In the genomic region with DNA sequence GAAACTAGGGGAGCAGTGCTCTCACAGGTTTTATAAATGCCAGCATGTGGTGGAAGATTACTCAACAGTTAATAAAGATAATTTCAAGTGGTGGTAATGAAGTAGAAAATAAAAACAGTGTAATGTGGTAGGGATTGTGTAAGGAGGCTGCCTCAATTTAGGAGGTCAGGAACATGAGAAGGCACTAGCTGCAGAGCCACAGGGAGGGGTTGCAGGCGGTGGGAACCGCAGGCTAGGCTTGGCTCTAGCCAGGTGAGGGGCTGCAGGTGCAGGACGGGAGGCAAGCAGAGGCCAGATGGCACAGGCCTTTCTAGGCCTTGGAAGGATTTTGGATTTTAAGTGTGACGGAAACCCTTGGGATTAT, we compare ENCODE assay signal across 8 cellular contexts. TPM values are rescaled to one million over a fixed set of nuclear protein-coding genes. Genes with fewer than 3 reads are reported as not detected.
A peak's percentile ranks its signal among the peaks of the same experiment; 100 is the strongest.
DNase-seq lines count a peak whose midpoint lies in the region; ATAC-seq and TF ChIP-seq lines count a peak whose summit lies in the region.

No MANE protein-coding gene starts in this region.

- H3K4me3 Mint-ChIP-seq in CD14-positive monocyte, result peak overlapping the region; percentile 97 to 100
- peak overlapping the region; percentile 99 for H3K4me3 Mint-ChIP-seq in T-helper 17 cell

- H3K27ac ChIP-seq in HUES6 (ENCODE audit: low read depth, low read length) (no peak overlapping the region), fibroblast of lung (ENCODE audit: insufficient read depth, low read length) (peak overlapping the region; percentile 22), neuronal stem cell (replicated peaks; ENCODE audit: low read length) (no peak overlapping the region)

- ATAC-seq in GM19043 (IDR thresholded peaks at IDR 0.05; ENCODE audit: low read depth, unreplicated experiment), result peak; percentile 11
- no peak for ATAC-seq in T-helper 17 cell

- H3K4me1 Mint-ChIP-seq in CD14-positive monocyte (peaks cover 21% of the 10 kb centered on the region), T-helper 17 cell (peaks cover 37% of the 10 kb centered on the region)

- peak; percentile 54 for TF ChIP-seq CTCF in CD14-positive monocyte (IDR thresholded peaks at IDR 0.05)
- TF ChIP-seq CTCF in fibroblast of lung (conservative IDR thresholded peaks at IDR 0.05 in 1 of 2, IDR thresholded peaks at IDR 0.05 in 1 of 2; ENCODE audit: low read depth in 1 of 2, low read length in 2 of 2), result no peak

- peaks cover 2 to 7% (median 3%) of the 10 kb centered on the region in 7 donors for H3K9me3 Mint-ChIP-seq in CD14-positive monocyte

- no peak overlapping the region for H3K9ac ChIP-seq in HUES6 (ENCODE audit: low read length)
- no peak overlapping the region for H3K9ac ChIP-seq in fibroblast of lung (ENCODE audit: insufficient read depth, low read length)
- no peak overlapping the region for H3K9ac ChIP-seq in neuronal stem cell (ENCODE audit: low read depth, low read length, poor library complexity)

- peaks cover 0 to 4% (median 0%) of the 10 kb centered on the region in 3 donors for H3K27me3 Mint-ChIP-seq in CD14-positive monocyte (ENCODE audit: low read depth in 3 of 3)
- no peaks in the 10 kb centered on the region for H3K27me3 Mint-ChIP-seq in T-helper 17 cell

- H3K36me3 ChIP-seq in HUES6 (ENCODE audit: control insufficient read depth, insufficient read depth, low read length) (peaks cover 25% of the 10 kb centered on the region), fibroblast of lung (ENCODE audit: control insufficient read depth, insufficient read depth, low read length) (no peaks in the 10 kb centered on the region), neuronal stem cell (replicated peaks in 1 of 2; ENCODE audit: control insufficient read depth in 2 of 2, insufficient read depth in 2 of 2, low read length in 2 of 2) (peaks cover 2 to 30% of the 10 kb centered on the region in 2 donors)

- H2BK12ac ChIP-seq in neuronal stem cell (ENCODE audit: low read length), result no peak overlapping the region

- no peaks in the 10 kb centered on the region for H3K9me3 ChIP-seq in HUES6 (ENCODE audit: control insufficient read depth, insufficient read depth, low read depth, low read length)
- H3K9me3 ChIP-seq in T-helper 17 cell (ENCODE audit: control insufficient read depth, low read length, poor library complexity, severe bottlenecking), result no peaks in the 10 kb centered on the region
- H3K9me3 ChIP-seq in fibroblast of lung (ENCODE audit: control insufficient read depth, insufficient read depth, low read depth, low read length), result no peaks in the 10 kb centered on the region
- no peaks in the 10 kb centered on the region for H3K9me3 ChIP-seq in neuronal stem cell (replicated peaks in 1 of 2; ENCODE audit: control insufficient read depth in 2 of 2, insufficient read depth in 1 of 2, low read depth in 1 of 2, low read length in 2 of 2)

- no peak overlapping the region for H2BK15ac ChIP-seq in neuronal stem cell (ENCODE audit: low read length)

- H3K4me2 ChIP-seq in fibroblast of lung (ENCODE audit: extremely low read depth, insufficient read depth, low read length) (peak overlapping the region; percentile 91), neuronal stem cell (ENCODE audit: insufficient read depth, low read length, poor library complexity, severe bottlenecking) (peak overlapping the region; percentile 35)

- peaks cover 20% of the 10 kb centered on the region for H3K79me2 ChIP-seq in fibroblast of lung (ENCODE audit: control insufficient read depth, insufficient read depth, low read length)

- no peak overlapping the region for H3K4ac ChIP-seq in neuronal stem cell (ENCODE audit: low read length)

- no peak overlapping the region for H4K8ac ChIP-seq in neuronal stem cell (ENCODE audit: low read depth, low read length)

- H3K27me3 ChIP-seq in HUES6 (ENCODE audit: control insufficient read depth, insufficient read depth, low read length) (no peaks in the 10 kb centered on the region), fibroblast of lung (ENCODE audit: control insufficient read depth, insufficient read depth, low read length) (no peaks in the 10 kb centered on the region), neuronal stem cell (ENCODE audit: control insufficient read depth in 3 of 3, insufficient read depth in 3 of 3, low read depth in 1 of 3, low read length in 3 of 3) (no peaks in the 10 kb centered on the region)

- H3K4me3 ChIP-seq in HUES6 (ENCODE audit: low read depth, low read length) (peak overlapping the region; percentile 96), fibroblast of lung (replicated peaks in 1 of 4; ENCODE audit: control extremely low read depth in 1 of 4, insufficient read depth in 1 of 4, low read depth in 3 of 4, low read length in 4 of 4) (peak overlapping the region; percentile 84 to 98 (median 96)), neuronal stem cell (ENCODE audit: low read length in 2 of 2) (peak overlapping the region; percentile 69 to 77)

- H2BK5ac ChIP-seq in neuronal stem cell (ENCODE audit: low read length), result no peak overlapping the region

- peaks cover 3% of the 10 kb centered on the region for H3K79me1 ChIP-seq in neuronal stem cell (ENCODE audit: low read depth, low read length)

- H2AFZ ChIP-seq in fibroblast of lung (ENCODE audit: low read length), result peak overlapping the region; percentile 87
- peak overlapping the region; percentile 94 for H2AFZ ChIP-seq in neuronal stem cell (ENCODE audit: low read length)

- H2AK5ac ChIP-seq in neuronal stem cell (ENCODE audit: low read depth, low read length), result no peak overlapping the region

- H4K20me1 ChIP-seq in fibroblast of lung (ENCODE audit: control insufficient read depth, extremely low read depth, insufficient read depth, low read length), result no peaks in the 10 kb centered on the region

- H3K4me1 ChIP-seq in HUES6 (ENCODE audit: control insufficient read depth, insufficient read depth, low read length) (peaks cover 3% of the 10 kb centered on the region; the same call in 1 of the 2 replicates), fibroblast of lung (ENCODE audit: control insufficient read depth, extremely low read depth, insufficient read depth, low read length) (peaks cover 3% of the 10 kb centered on the region), neuronal stem cell (ENCODE audit: control insufficient read depth in 2 of 2, insufficient read depth in 1 of 2, low read depth in 1 of 2, low read length in 2 of 2) (peaks cover 2% of the 10 kb centered on the region in 2 donors)

- DNase-seq in CD14-positive monocyte (ENCODE audit: low spot score), result no peak
- DNase-seq in T-helper 17 cell, result no peak
- peak; percentile 11 to 13 for DNase-seq in fibroblast of lung (ENCODE audit: low read depth in 2 of 2)
- no peak for DNase-seq in neuronal stem cell (ENCODE audit: low spot score)
- DNase-seq in stimulated activated CD4-positive, alpha-beta T cell treated with anti-CD3 and anti-CD28 coated beads, Interleukin-4, amount 100 ng/mL, for 4 hours, result no peak
- no peak for DNase-seq in AG08395 (ENCODE audit: low spot score)

- no peak overlapping the region for H3K14ac ChIP-seq in neuronal stem cell (ENCODE audit: low read length)

- intact Hi-C loops in CD14-positive monocyte (cut with micrococcal nuclease), result loop anchor here in 1 of 2 donors (10.0 kb wide), 1 partner anchor 414 kb away; no protein-coding TSS in a partner anchor

- no peak overlapping the region for H3K23ac ChIP-seq in neuronal stem cell (ENCODE audit: low read depth, low read length, poor library complexity)

- no peak overlapping the region for H3K18ac ChIP-seq in neuronal stem cell (ENCODE audit: low read length)

- H3K36me3 Mint-ChIP-seq in CD14-positive monocyte, result peaks cover 30 to 39% of the 10 kb centered on the region in 2 donors
- peaks cover 5% of the 10 kb centered on the region for H3K36me3 Mint-ChIP-seq in T-helper 17 cell (ENCODE audit: low read depth)

- H3K27ac Mint-ChIP-seq in CD14-positive monocyte, result peak overlapping the region in 6 of 7 donors; percentile 99 to 100 (median 100)
- peak overlapping the region; percentile 100 for H3K27ac Mint-ChIP-seq in T-helper 17 cell

- no CpG with 5 or more reads among the region's 4 CpGs for WGBS in neuronal stem cell (ENCODE audit: extremely low coverage in 2 of 2, insufficient read length in 2 of 2, insufficient replicate concordance in 1 of 2), 2 donors

- no peak overlapping the region for H2BK120ac ChIP-seq in neuronal stem cell (ENCODE audit: low read depth, low read length)

- H4K91ac ChIP-seq in neuronal stem cell (ENCODE audit: low read depth, low read length, poor library complexity), result no peak overlapping the region

RNA-seq across cellular contexts. Expression of a gene that starts 0.8 kb away (rescaled TPM):
- polyA plus RNA-seq in CD14-positive monocyte (10 to 100 TPM in 1 of 2 donors, 1 to 10 TPM in 1; 8.1 to 12.2 TPM), fibroblast of lung (3.2 and 4.2 TPM in 2 replicates)
- total RNA-seq in T-helper 17 cell (10 to 100 TPM; 11.8 to 11.9 TPM), fibroblast of lung (6.9 and 9.5 TPM in 2 replicates)
- 2.9 and 4.2 TPM in 2 replicates for polyA plus RNA-seq in fibroblast of lung (2012)
- polyA minus RNA-seq in fibroblast of lung (ENCODE audit: low replicate concordance), result 2.7 TPM in 1 of 2 replicates, not detected in the other
- 4.7 TPM for polyA plus RNA-seq in neuronal stem cell (2013, experiment 1 of 2)
- polyA plus RNA-seq in neuronal stem cell (2013, experiment 2 of 2), result 4.7 TPM

RNA-seq across cellular contexts. Expression of a gene that starts 0.9 kb away (rescaled TPM):
- polyA plus RNA-seq in CD14-positive monocyte, result 10 to 100 TPM; 55.3 to 70.9 TPM
- 100 to 1,000 TPM; 113 to 119 TPM for total RNA-seq in T-helper 17 cell
- total RNA-seq in fibroblast of lung, result 57.8 and 70.4 TPM in 2 replicates
- 46.9 and 50.9 TPM in 2 replicates for polyA plus RNA-seq in fibroblast of lung
- polyA plus RNA-seq in fibroblast of lung (2012), result 31.3 and 42.7 TPM in 2 replicates
- polyA minus RNA-seq in fibroblast of lung (ENCODE audit: low replicate concordance), result 0.98 and 1.2 TPM in 2 replicates
- polyA plus RNA-seq in neuronal stem cell (2013, experiment 1 of 2), result 101 TPM
- polyA plus RNA-seq in neuronal stem cell (2013, experiment 2 of 2), result 97.9 TPM

Comparison
In these comparisons a context has a peak if more than half of its experiments do, and no peak if none do; other contexts are left out.
1. DNase-seq: peak in fibroblast of lung (2 of 2); none in CD14-positive monocyte (single experiment), T-helper 17 cell (0 of 3), neuronal stem cell (single experiment), stimulated activated CD4-positive, alpha-beta T cell treated with anti-CD3 and anti-CD28 coated beads, Interleukin-4, amount 100 ng/mL, for 4 hours (0 of 2) and AG08395 (single experiment).
2. Peak in every context shown above with its lines, with median percentiles within 50 percentile points of each other: H3K4me3 ChIP-seq.